ENCODE assay signal across 9 cellular contexts in the genomic region with DNA sequence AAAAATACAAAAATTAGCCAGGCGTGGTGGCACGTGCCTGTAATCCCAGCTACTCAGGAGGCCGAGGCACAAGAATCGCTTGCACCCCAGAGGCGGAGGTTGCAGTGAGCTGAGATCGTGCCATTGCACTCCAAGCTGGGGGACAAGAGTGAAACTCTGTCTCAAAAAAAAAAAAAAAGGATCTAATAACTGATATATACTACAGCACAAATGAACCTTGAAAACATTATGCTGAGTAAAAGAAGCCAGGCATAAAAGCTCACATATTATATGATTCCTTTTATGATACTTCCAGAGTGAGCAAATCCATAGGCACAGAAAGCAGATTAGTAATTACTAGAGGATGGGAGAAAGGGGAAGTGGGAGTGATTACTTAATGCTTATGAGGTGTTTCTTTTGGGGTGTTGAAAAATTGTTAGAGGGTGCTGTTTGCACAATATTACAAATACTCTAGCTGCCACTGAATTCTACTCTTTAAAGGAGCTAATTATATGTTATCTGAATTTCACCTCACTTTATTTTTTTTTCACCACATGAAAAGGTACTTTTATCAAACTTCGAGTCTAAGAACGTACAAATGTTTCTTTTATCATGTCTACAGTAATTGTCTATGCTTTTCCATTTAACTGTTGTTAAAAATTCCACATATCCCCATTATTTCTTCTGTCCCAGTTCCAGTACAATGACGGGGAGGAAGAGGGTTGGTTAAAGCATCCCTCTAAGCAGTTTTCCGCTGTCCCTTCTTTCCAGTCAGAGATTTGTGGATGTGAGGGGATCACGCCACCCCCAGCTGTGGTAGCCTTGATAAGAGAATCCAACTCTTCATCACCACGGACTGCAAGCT.
DNase-seq lines count a peak whose midpoint lies in the region; ATAC-seq and TF ChIP-seq lines count a peak whose summit lies in the region.
"Had no signal": no experiment of that assay in that cellular context is flagged by ENCODE, and none has a peak within 500 bp of the region (broad histone marks: within the 10 kb centered on the region; RNA-seq: fewer than 3 reads in every experiment).

No MANE protein-coding gene starts in this region.

- no peak overlapping the region for H3K27ac Mint-ChIP-seq in activated CD4-positive, alpha-beta memory T cell treated with anti-CD3 and anti-CD28 coated beads, Interleukin-2, amount 10 ng/mL, durations not matched to agents 7 days and 5 days
- no peak overlapping the region for H3K27ac Mint-ChIP-seq in stimulated activated effector memory CD8-positive, alpha-beta T cell treated with anti-CD3 and anti-CD28 coated beads, Interleukin-12 subunit alpha, Interleukin-12 subunit beta, amount 100 ng/mL, for 72 hours

- H3K9me3 ChIP-seq in SK-N-SH = no peaks in the 10 kb centered on the region
- no peaks in the 10 kb centered on the region for H3K9me3 ChIP-seq in right atrium auricular region

- H3K4me2 ChIP-seq in SK-N-SH = peak overlapping the region; percentile 59

- H3K4me1 ChIP-seq in SK-N-SH (ENCODE audit: control insufficient read depth in 1 of 2, insufficient read depth in 2 of 2, low read depth in 1 of 2, low read length in 1 of 2) = no peaks in the 10 kb centered on the region; a peak in 1 of 4 replicates
- H3K4me1 ChIP-seq in right atrium auricular region = no peaks in the 10 kb centered on the region

- H3K79me2 ChIP-seq in SK-N-SH (ENCODE audit: insufficient read depth) = no peaks in the 10 kb centered on the region

- DNase-seq in SK-N-SH (no peak), right atrium auricular region (ENCODE audit: low spot score) (no peak)
- no peak for DNase-seq in activated CD4-positive, alpha-beta memory T cell treated with anti-CD3 and anti-CD28 coated beads, Interleukin-2, amount 10 ng/mL, durations not matched to agents 7 days and 5 days
- no peak for DNase-seq in stimulated activated effector memory CD8-positive, alpha-beta T cell treated with anti-CD3 and anti-CD28 coated beads, Interleukin-12 subunit alpha, Interleukin-12 subunit beta, amount 100 ng/mL, for 72 hours (ENCODE audit: low spot score in 2 of 2)
- no peak for DNase-seq in stimulated activated CD4-positive, alpha-beta T cell treated with anti-CD3 and anti-CD28 coated beads, Interleukin-4, amount 100 ng/mL, for 4 hours
- DNase-seq: NK-92 treated with Interleukin-12 subunit alpha and Interleukin-12 subunit beta, amount 100 ng/mL, for 24 hours had no signal

- no peaks in the 10 kb centered on the region for H4K20me1 ChIP-seq in SK-N-SH (ENCODE audit: insufficient read depth)

- H3K4me1 Mint-ChIP-seq in activated CD4-positive, alpha-beta memory T cell treated with anti-CD3 and anti-CD28 coated beads, Interleukin-2, amount 10 ng/mL, durations not matched to agents 7 days and 5 days = peaks cover 5% of the 10 kb centered on the region
- no peaks in the 10 kb centered on the region for H3K4me1 Mint-ChIP-seq in stimulated activated effector memory CD8-positive, alpha-beta T cell treated with anti-CD3 and anti-CD28 coated beads, Interleukin-12 subunit alpha, Interleukin-12 subunit beta, amount 100 ng/mL, for 72 hours

- H3K36me3 Mint-ChIP-seq in activated CD4-positive, alpha-beta memory T cell treated with anti-CD3 and anti-CD28 coated beads, Interleukin-2, amount 10 ng/mL, durations not matched to agents 7 days and 5 days (ENCODE audit: low read depth) = no peaks in the 10 kb centered on the region
- no peaks in the 10 kb centered on the region for H3K36me3 Mint-ChIP-seq in stimulated activated effector memory CD8-positive, alpha-beta T cell treated with anti-CD3 and anti-CD28 coated beads, Interleukin-12 subunit alpha, Interleukin-12 subunit beta, amount 100 ng/mL, for 72 hours

- H3K27ac ChIP-seq in SK-N-SH (ENCODE audit: low read depth in 2 of 2, low read length in 1 of 2) (peak overlapping the region in 1 of 2 experiments; percentile 70; a peak in 1 of 4 replicates), right atrium auricular region (peak overlapping the region; percentile 68 to 71)

- TF ChIP-seq RAD21 in SK-N-SH (IDR thresholded peaks at IDR 0.05; ENCODE audit: low read length) = no peak

- H3K27me3 Mint-ChIP-seq in activated CD4-positive, alpha-beta memory T cell treated with anti-CD3 and anti-CD28 coated beads, Interleukin-2, amount 10 ng/mL, durations not matched to agents 7 days and 5 days = peaks cover 26% of the 10 kb centered on the region

- no peaks in the 10 kb centered on the region for H3K36me3 ChIP-seq in SK-N-SH (replicated peaks in 1 of 2; ENCODE audit: control insufficient read depth in 1 of 2, insufficient read depth in 2 of 2, low read length in 1 of 2)
- H3K36me3 ChIP-seq in right atrium auricular region = no peaks in the 10 kb centered on the region

- CTCF ChIA-PET in SK-N-SH (lab: Yijun Ruan, JAX) = interaction anchor here (0.6 to 2.4 kb wide), 4 partner anchors 19 to 635 kb away, joined by 3 to 9 read pairs (median 3); no protein-coding TSS in a partner anchor
- CTCF ChIA-PET in activated CD4-positive, alpha-beta memory T cell treated with anti-CD3 and anti-CD28 coated beads, Interleukin-2, amount 10 ng/mL, durations not matched to agents 7 days and 5 days (lab: Charles Lee) = no interaction called here

- no peaks in the 10 kb centered on the region for H3K27me3 ChIP-seq in SK-N-SH (ENCODE audit: insufficient read depth)
- H3K27me3 ChIP-seq in right atrium auricular region = no peaks in the 10 kb centered on the region

- no peak for TF ChIP-seq EP300 in SK-N-SH (IDR thresholded peaks at IDR 0.05; ENCODE audit: borderline replicate concordance in 1 of 2, low read depth in 1 of 2, low read length in 1 of 2)

- WGBS in SK-N-SH (ENCODE audit: low lambda C conversion rate) = 75% methylated on average over 12 of the region's 12 CpGs

- H3K9me2 ChIP-seq in SK-N-SH = no peaks in the 10 kb centered on the region

- no peaks in the 10 kb centered on the region for H3F3A ChIP-seq in SK-N-SH (replicated peaks; ENCODE audit: insufficient read depth)

- ATAC-seq in SK-N-SH treated with all-trans-retinoic acid at 6 μM for 48 hours (no peak), GM21825 (IDR thresholded peaks at IDR 0.05; ENCODE audit: unreplicated experiment) (no peak)
- ATAC-seq in stimulated activated effector memory CD8-positive, alpha-beta T cell treated with anti-CD3 and anti-CD28 coated beads, Interleukin-12 subunit alpha, Interleukin-12 subunit beta, amount 100 ng/mL, for 72 hours = no peak
- no peak for ATAC-seq in activated CD4-positive, CD25-positive, alpha-beta regulatory T cell treated with anti-CD3 and anti-CD28 coated beads, Interleukin-2, amount 50 U/mL, for 24 hours

- POLR2A ChIA-PET in SK-N-SH (lab: Yijun Ruan, JAX) = interaction anchor here (1.0 to 1.5 kb wide), 3 partner anchors 16 to 149 kb away, joined by 3 to 7 read pairs (median 6); no protein-coding TSS in a partner anchor
- POLR2A ChIA-PET in activated CD4-positive, alpha-beta memory T cell treated with anti-CD3 and anti-CD28 coated beads, Interleukin-2, amount 10 ng/mL, durations not matched to agents 7 days and 5 days (lab: Charles Lee) = no interaction called here

- H3K4me3 Mint-ChIP-seq in activated CD4-positive, alpha-beta memory T cell treated with anti-CD3 and anti-CD28 coated beads, Interleukin-2, amount 10 ng/mL, durations not matched to agents 7 days and 5 days = peak overlapping the region; percentile 66
- peak overlapping the region; percentile 59 for H3K4me3 Mint-ChIP-seq in stimulated activated effector memory CD8-positive, alpha-beta T cell treated with anti-CD3 and anti-CD28 coated beads, Interleukin-12 subunit alpha, Interleukin-12 subunit beta, amount 100 ng/mL, for 72 hours

- peak overlapping the region; percentile 64; the same call in 1 of the 2 replicates for H2AFZ ChIP-seq in SK-N-SH (ENCODE audit: low read depth)

- TF ChIP-seq CTCF in SK-N-SH (IDR thresholded peaks at IDR 0.05) (no peak), right atrium auricular region (IDR thresholded peaks at IDR 0.05) (no peak)

- no peaks in the 10 kb centered on the region for H3K9me3 Mint-ChIP-seq in activated CD4-positive, alpha-beta memory T cell treated with anti-CD3 and anti-CD28 coated beads, Interleukin-2, amount 10 ng/mL, durations not matched to agents 7 days and 5 days
- no peaks in the 10 kb centered on the region for H3K9me3 Mint-ChIP-seq in stimulated activated effector memory CD8-positive, alpha-beta T cell treated with anti-CD3 and anti-CD28 coated beads, Interleukin-12 subunit alpha, Interleukin-12 subunit beta, amount 100 ng/mL, for 72 hours

- no peak overlapping the region for H3K9ac ChIP-seq in SK-N-SH

- H3K4me3 ChIP-seq in SK-N-SH (ENCODE audit: low read depth in 2 of 2, low read length in 1 of 2) (peak overlapping the region; percentile 27 to 46; a peak in 3 of 4 replicates), right atrium auricular region (peak overlapping the region; percentile 42 to 45)

TF ChIP-seq in SK-N-SH, 30 proteins besides CTCF, POLR2A, EP300 and RAD21 (continues in another document):
- TF ChIP-seq RCOR1 (IDR thresholded peaks at IDR 0.05; ENCODE audit: low read length) = no peak
- no peak for TF ChIP-seq RFX5 (IDR thresholded peaks at IDR 0.05; ENCODE audit: low read length)
- TF ChIP-seq NRF1 (IDR thresholded peaks at IDR 0.05; ENCODE audit: low read depth, low read length) = no peak
- TF ChIP-seq GABPA (IDR thresholded peaks at IDR 0.05; ENCODE audit: low read depth) = no peak
- no peak for TF ChIP-seq YY1 (IDR thresholded peaks at IDR 0.05; ENCODE audit: low read depth)
- TF ChIP-seq RXRA (IDR thresholded peaks at IDR 0.05; ENCODE audit: borderline replicate concordance, low read depth) = no peak
- TF ChIP-seq, protein P1, sequence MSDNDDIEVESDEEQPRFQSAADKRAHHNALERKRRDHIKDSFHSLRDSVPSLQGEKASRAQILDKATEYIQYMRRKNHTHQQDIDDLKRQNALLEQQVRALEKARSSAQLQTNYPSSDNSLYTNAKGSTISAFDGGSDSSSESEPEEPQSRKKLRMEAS (IDR thresholded peaks at IDR 0.05; ENCODE audit: low read depth) = no peak
- TF ChIP-seq GATA2 (CRISPR knock-in tag; IDR thresholded peaks at IDR 0.05) = no peak
- no peak for TF ChIP-seq CHD2 (IDR thresholded peaks at IDR 0.05; ENCODE audit: low read length, partially characterized antibody)

TF ChIP-seq in SK-N-SH treated with all-trans-retinoic acid at 6 μM for 48 hours, 23 proteins besides CTCF, POLR2A, EP300 and RAD21 (continues in another document):
- TF ChIP-seq OSR1 (CRISPR knock-in tag; IDR thresholded peaks at IDR 0.05) = no peak
- TF ChIP-seq GLIS3 (CRISPR knock-in tag; IDR thresholded peaks at IDR 0.05) = no peak
- TF ChIP-seq TOX (CRISPR knock-in tag; IDR thresholded peaks at IDR 0.05; ENCODE audit: borderline replicate concordance) = no peak
- no peak for TF ChIP-seq SNAI2 (CRISPR knock-in tag; IDR thresholded peaks at IDR 0.05)
- no peak for TF ChIP-seq ARNTL (CRISPR knock-in tag; IDR thresholded peaks at IDR 0.05; ENCODE audit: borderline replicate concordance, low read depth)
